Comparison of ENCODE assay signal across 8 cellular contexts in the genomic region with DNA sequence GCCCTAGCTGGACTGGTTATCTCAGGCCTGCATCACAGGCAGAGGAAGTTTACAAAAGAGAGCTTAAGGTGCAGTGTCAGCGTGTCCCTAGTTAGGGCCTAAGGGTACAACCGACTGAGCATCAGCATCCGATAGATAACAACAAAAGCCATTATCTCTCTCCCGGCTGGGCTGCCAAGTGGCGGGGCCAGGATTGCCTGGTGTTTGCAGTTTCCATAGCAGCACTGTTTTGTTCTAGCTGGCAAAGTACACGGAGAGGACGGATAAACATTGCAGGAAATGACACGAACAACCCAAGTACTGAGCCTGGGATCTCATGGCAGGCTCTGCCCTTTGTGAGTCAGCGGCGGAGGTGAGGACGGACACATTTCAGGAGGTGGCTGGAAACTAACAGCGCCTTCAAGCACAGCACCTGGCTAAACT.
A peak's percentile ranks its signal among the peaks of the same experiment; 100 is the strongest.
DNase-seq lines count a peak whose midpoint lies in the region; ATAC-seq, FAIRE-seq and TF ChIP-seq lines count a peak whose summit lies in the region.

No MANE protein-coding gene starts in this region.

- peak; percentile 32 for DNase-seq in NCI-H2171 treated with DMSO at 0.1 percent for 48 hours (lab: John Stamatoyannopoulos, UW)
- DNase-seq in NCI-H2171 (lab: John Stamatoyannopoulos, UW): no peak
- DNase-seq in T1000 (lab: John Stamatoyannopoulos, UW): peak; percentile 35
- DNase-seq in glomerular endothelial cell (ENCODE audit: extremely low read depth, low read depth, low spot score): peak; percentile 98
- peak in 3 of 5 donors; percentile 19 to 59 (median 45) for DNase-seq in ovary
- no peak for DNase-seq in GM13976 (ENCODE audit: low spot score)
- no peak for DNase-seq in D721Med (ENCODE audit: insufficient read length, low spot score)

- ATAC-seq in GM18505 (IDR thresholded peaks at IDR 0.05; ENCODE audit: unreplicated experiment): no peak

- no peaks in the 10 kb centered on the region for H3K9me3 ChIP-seq in ovary

- no peak for FAIRE-seq in D721Med (lab: Jason Lieb, UNC)

- H3K4me3 ChIP-seq in ovary: no peak overlapping the region

- H3K36me3 ChIP-seq in ovary: no peaks in the 10 kb centered on the region

- TF ChIP-seq EP300 in ovary (IDR thresholded peaks at IDR 0.05): no peak

- TF ChIP-seq CTCF in ovary (IDR thresholded peaks at IDR 0.05) (no peak), GM13976 (IDR thresholded peaks at IDR 0.05; ENCODE audit: borderline replicate concordance, control extremely low read depth, extremely low read depth, insufficient read depth, missing control alignments) (no peak), D721Med (IDR thresholded peaks at IDR 0.05; ENCODE audit: insufficient read depth, missing control alignments) (no peak)

- intact Hi-C loops in ovary (cut with DNase I): no loop called here

- H3K27me3 ChIP-seq in ovary: no peaks in the 10 kb centered on the region

- no peak overlapping the region for H3K27ac ChIP-seq in ovary

- WGBS in ovary, 3 donors: 20 to 32% (median 28%) methylated on average over 12 of the region's 12 CpGs

- in situ Hi-C loops in GM13976 (cut with MboI; ENCODE audit: low sequenced_read_pairs, unreplicated experiment): no loop called here

- peaks cover 3% of the 10 kb centered on the region for H3K4me1 ChIP-seq in ovary (ENCODE audit: insufficient read depth)

- TF ChIP-seq POLR2A in ovary (IDR thresholded peaks at IDR 0.05) (no peak), GM18505 (IDR thresholded peaks at IDR 0.05; ENCODE audit: borderline replicate concordance, extremely low read depth, insufficient read depth, insufficient read length) (no peak)

Comparison
In these comparisons a context has a peak if more than half of its experiments do, and no peak if none do; other contexts are left out.
1. DNase-seq: peak in NCI-H2171 treated with DMSO at 0.1 percent for 48 hours (single experiment), T1000 (single experiment), glomerular endothelial cell (single experiment) and ovary (3 of 5); none in NCI-H2171 (single experiment), GM13976 (single experiment) and D721Med (single experiment).